Comparison of ENCODE assay signal across 20 cellular contexts in the genomic region with DNA sequence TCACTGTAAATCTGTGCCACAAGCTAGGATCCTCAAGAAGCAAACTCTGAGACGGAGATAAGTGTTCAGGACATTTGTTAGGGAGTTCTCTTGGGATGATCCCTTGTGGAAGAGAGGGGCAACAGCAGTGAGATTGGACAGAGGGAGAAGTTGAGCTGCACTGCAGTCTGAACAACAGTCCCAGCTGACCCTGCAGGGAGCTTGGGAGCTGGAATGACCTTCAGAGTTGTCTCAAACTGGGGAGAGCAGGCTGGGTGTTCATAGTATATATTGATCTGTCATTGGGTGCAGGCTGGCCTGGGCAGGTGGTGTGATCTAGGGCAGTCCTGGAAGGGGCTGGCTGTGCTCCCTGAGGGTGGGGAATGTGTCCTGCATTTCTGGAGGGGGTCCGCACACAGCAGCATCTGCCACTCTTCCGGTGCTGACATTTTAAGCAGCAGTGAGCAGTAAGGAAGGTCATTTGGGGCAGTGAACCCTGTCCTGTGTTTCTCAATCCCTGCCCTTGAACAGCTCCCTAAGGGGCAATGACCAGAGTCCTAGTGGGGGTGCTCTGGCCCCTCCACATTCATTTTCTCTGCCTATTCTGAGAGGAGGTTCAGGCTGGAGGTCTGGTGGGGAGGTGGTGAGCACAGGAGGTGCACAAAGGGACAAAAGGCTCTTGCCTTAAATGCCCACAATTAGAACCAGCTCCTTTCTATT.
"Had no signal": no experiment of that assay in that cellular context is flagged by ENCODE, and none has a peak within 500 bp of the region (broad histone marks: within the 10 kb centered on the region; RNA-seq: fewer than 3 reads in every experiment).

No MANE protein-coding gene starts in this region.

- H3K4me3 Mint-ChIP-seq: activated CD4-positive, alpha-beta T cell treated with anti-CD3 and anti-CD28 coated beads, Interleukin-2, amount 10 ng/mL, durations not matched to agents 24 days and 14 days; activated CD8-positive, alpha-beta T cell treated with anti-CD3 and anti-CD28 coated beads for 36 hours; activated naive CD8-positive, alpha-beta T cell treated with anti-CD3 and anti-CD28 coated beads for 36 hours; activated T-helper 17 cell treated with anti-CD3 and anti-CD28 coated beads, Interleukin-2, amount 50 U/mL, for 72 hours; immature natural killer cell; naive thymus-derived CD8-positive, alpha-beta T cell had no signal

- H3K27ac ChIP-seq: dorsolateral prefrontal cortex, heart left ventricle, tibial artery, vagina had no signal

- H3K9me3 ChIP-seq: heart left ventricle, tibial artery, vagina had no signal

- H3K4me1 ChIP-seq: tibial artery, vagina had no signal

- H3K36me3 Mint-ChIP-seq: activated naive CD8-positive, alpha-beta T cell treated with anti-CD3 and anti-CD28 coated beads for 36 hours; immature natural killer cell; naive thymus-derived CD8-positive, alpha-beta T cell had no signal

- H3K4me3 ChIP-seq: dorsolateral prefrontal cortex, heart left ventricle, tibial artery, vagina had no signal

- H3K4me1 Mint-ChIP-seq: activated naive CD8-positive, alpha-beta T cell treated with anti-CD3 and anti-CD28 coated beads for 36 hours; activated T-helper 17 cell treated with anti-CD3 and anti-CD28 coated beads, Interleukin-2, amount 50 U/mL, for 72 hours; immature natural killer cell; naive thymus-derived CD8-positive, alpha-beta T cell had no signal

- H3K27me3 ChIP-seq: dorsolateral prefrontal cortex, heart left ventricle, tibial artery, vagina had no signal

- H3K9me3 Mint-ChIP-seq: activated CD4-positive, alpha-beta T cell treated with anti-CD3 and anti-CD28 coated beads, Interleukin-2, amount 10 ng/mL, durations not matched to agents 24 days and 14 days; activated CD8-positive, alpha-beta T cell treated with anti-CD3 and anti-CD28 coated beads for 36 hours; activated naive CD8-positive, alpha-beta T cell treated with anti-CD3 and anti-CD28 coated beads for 36 hours; activated T-helper 17 cell treated with anti-CD3 and anti-CD28 coated beads, Interleukin-2, amount 50 U/mL, for 72 hours; immature natural killer cell; naive thymus-derived CD8-positive, alpha-beta T cell had no signal

- FAIRE-seq: frontal cortex had no signal

- ATAC-seq: activated CD8-positive, alpha-beta T cell treated with anti-CD3 and anti-CD28 coated beads for 36 hours; activated T-helper 17 cell treated with anti-CD3 and anti-CD28 coated beads, Interleukin-2, amount 50 U/mL, for 72 hours; left ventricle myocardium superior; naive thymus-derived CD8-positive, alpha-beta T cell; stimulated activated naive CD8-positive, alpha-beta T cell treated with anti-CD3 and anti-CD28 coated beads, Interleukin-15, Interleukin-2, amounts not matched to agents 100 U/mL and 50 U/mL, for 24 hours had no signal

- H3K27ac Mint-ChIP-seq: activated CD4-positive, alpha-beta T cell treated with anti-CD3 and anti-CD28 coated beads, Interleukin-2, amount 10 ng/mL, durations not matched to agents 24 days and 14 days; activated CD8-positive, alpha-beta T cell treated with anti-CD3 and anti-CD28 coated beads for 36 hours; activated naive CD8-positive, alpha-beta T cell treated with anti-CD3 and anti-CD28 coated beads for 36 hours; activated T-helper 17 cell treated with anti-CD3 and anti-CD28 coated beads, Interleukin-2, amount 50 U/mL, for 72 hours; immature natural killer cell; naive thymus-derived CD8-positive, alpha-beta T cell had no signal

- DNase-seq: activated CD4-positive, alpha-beta T cell treated with anti-CD3 and anti-CD28 coated beads, Interleukin-2, amount 10 ng/mL, durations not matched to agents 24 days and 14 days; activated CD8-positive, alpha-beta T cell treated with anti-CD3 and anti-CD28 coated beads for 36 hours; activated naive CD4-positive, alpha-beta T cell; activated naive CD8-positive, alpha-beta T cell treated with anti-CD3 and anti-CD28 coated beads for 36 hours; activated T-cell treated with anti-CD3 and anti-CD28 coated beads, Interleukin-2, amount 50 U/mL, for 1 hour; amniotic stem cell; caudate nucleus; dorsolateral prefrontal cortex; heart left ventricle; immature natural killer cell; left ventricle myocardium superior; mesenchymal stem cell; naive thymus-derived CD8-positive, alpha-beta T cell; stimulated activated CD4-positive, alpha-beta T cell treated with anti-CD3 and anti-CD28 coated beads, Interleukin-12 subunit alpha, Interleukin-12 subunit beta, amount 100 ng/mL, for 4 hours; stimulated activated CD4-positive, alpha-beta T cell treated with anti-CD3 and anti-CD28 coated beads, Interleukin-1b, Interleukin-23, amount 100 ng/mL, for 48 hours; stimulated activated naive CD8-positive, alpha-beta T cell treated with anti-CD3 and anti-CD28 coated beads, Interleukin-15, Interleukin-2, amounts not matched to agents 100 U/mL and 50 U/mL, for 24 hours; tibial artery had no signal

- H3K36me3 ChIP-seq: heart left ventricle, tibial artery, vagina had no signal
